17 cellular contexts compared by ENCODE assay signal in the genomic region with DNA sequence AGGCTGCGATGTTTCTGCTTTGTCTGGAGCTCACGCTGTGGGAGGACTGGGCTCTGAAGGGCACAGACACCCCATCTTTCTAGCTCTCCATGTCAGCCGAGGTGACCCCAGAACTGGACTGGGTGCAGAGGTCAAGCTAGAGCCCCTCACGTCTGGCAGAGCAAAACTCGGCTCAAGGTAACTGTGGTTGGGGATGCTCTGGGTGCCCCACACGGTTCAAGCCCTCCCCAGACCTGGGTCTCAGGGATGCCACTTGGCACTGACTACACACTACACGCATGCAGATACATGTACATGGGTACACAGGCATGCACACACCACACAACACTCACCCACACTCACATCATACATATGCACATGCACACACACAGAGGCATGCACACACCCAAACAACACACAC.
"Had no signal": no experiment of that assay in that cellular context is flagged by ENCODE, and none has a peak within 500 bp of the region (broad histone marks: within the 10 kb centered on the region; RNA-seq: fewer than 3 reads in every experiment).

No MANE protein-coding gene starts in this region.

- H3K27ac ChIP-seq: gastroesophageal sphincter, heart left ventricle, parathyroid adenoma had no signal

- ATAC-seq: activated T-helper 17 cell treated with anti-CD3 and anti-CD28 coated beads, Interleukin-2, amount 50 U/mL, for 72 hours; esophagus mucosa; gastroesophageal sphincter; heart left ventricle; naive thymus-derived CD8-positive, alpha-beta T cell had no signal

- H3K79me2 ChIP-seq: parathyroid adenoma had no signal

- H2AFZ ChIP-seq: parathyroid adenoma had no signal

- DNase-seq: activated B cell treated with CpG ODN at 0.5 μM for 24 hours; activated CD4-positive, alpha-beta T cell treated with anti-CD3 and anti-CD28 coated beads for 4 hours; activated naive CD4-positive, alpha-beta T cell treated with anti-CD3 and anti-CD28 coated beads for 36 hours; activated T-cell treated with anti-CD3 and anti-CD28 coated beads, Interleukin-2, amount 50 U/mL, for 1 hour; cerebellar nuclear complex; effector CD4-positive, alpha-beta T cell; mesenchymal stem cell; naive thymus-derived CD8-positive, alpha-beta T cell; stimulated activated CD4-positive, alpha-beta T cell treated with anti-CD3 and anti-CD28 coated beads, Interleukin-12 subunit alpha, Interleukin-12 subunit beta, amount 100 ng/mL, for 4 hours; stimulated activated CD4-positive, alpha-beta T cell treated with anti-CD3 and anti-CD28 coated beads, Interleukin-1b, Interleukin-23, amount 100 ng/mL, for 48 hours; stimulated activated CD8-positive, alpha-beta memory T cell treated with anti-CD3 and anti-CD28 coated beads, Interleukin-4, amount 100 ng/mL, for 48 hours; stimulated activated naive CD4-positive, alpha-beta T cell had no signal

- H3K9me3 ChIP-seq: gastroesophageal sphincter, heart left ventricle had no signal

- H3K27me3 ChIP-seq: heart left ventricle had no signal

- H3K9ac ChIP-seq: parathyroid adenoma had no signal

- H3K4me3 ChIP-seq: gastroesophageal sphincter, heart left ventricle had no signal

- H3K36me3 ChIP-seq: gastroesophageal sphincter, heart left ventricle had no signal

- H3K4me1 ChIP-seq: gastroesophageal sphincter, heart left ventricle, parathyroid adenoma had no signal
